Comparison of ENCODE assay signal across 22 cellular contexts in genomic region chr7:157037028-157037427, GRCh38. TPM values are rescaled to one million over a fixed set of nuclear protein-coding genes. Genes with fewer than 3 reads are reported as not detected.
DNase-seq lines count a peak whose midpoint lies in the region; ATAC-seq, FAIRE-seq and TF ChIP-seq lines count a peak whose summit lies in the region.
"Had no signal": no experiment of that assay in that cellular context is flagged by ENCODE, and none has a peak within 500 bp of the region (broad histone marks: within the 10 kb centered on the region; RNA-seq: fewer than 3 reads in every experiment).

No MANE protein-coding gene starts in this region.

- peak; percentile 28 for DNase-seq in activated CD8-positive, alpha-beta memory T cell treated with anti-CD3 and anti-CD28 coated beads, Interleukin-2, amount 50 U/mL, for 48 hours
- no peak for DNase-seq in activated CD8-positive, alpha-beta memory T cell treated with anti-CD3 and anti-CD28 coated beads, Interleukin-2, amount 10 ng/mL, durations not matched to agents 7 days and 5 days
- DNase-seq in kidney (peak; percentile 17), trophoblast cell (no peak), Ammon's horn (ENCODE audit: low spot score) (no peak)
- DNase-seq in CD4-positive, alpha-beta T cell, result no peak
- no peak for DNase-seq in activated CD4-positive, alpha-beta T cell treated with anti-CD3 and anti-CD28 coated beads, Interleukin-2, amount 10 ng/mL, durations not matched to agents 7 days and 5 days
- DNase-seq: BE2C; CD4-positive, alpha-beta memory T cell; DMS153; H9; HFFc6 had no signal

- no peak overlapping the region for H3K9ac ChIP-seq in kidney (ENCODE audit: low read length in 2 of 2)
- H3K9ac ChIP-seq in trophoblast cell (ENCODE audit: low read length), result no peak overlapping the region
- H3K9ac ChIP-seq: BLaER1 treated with 17β-estradiol and CSF1 and Interleukin-3, amounts not matched to agents 10 nM and 100 nM had no signal

- no peak overlapping the region for H3K4me3 ChIP-seq in kidney (ENCODE audit: low read length in 2 of 2)
- peak overlapping the region; percentile 7 for H3K4me3 ChIP-seq in trophoblast cell (ENCODE audit: low read depth, low read length)
- H3K4me3 ChIP-seq: BLaER1 treated with 17β-estradiol and CSF1 and Interleukin-3, amounts not matched to agents 10 nM and 100 nM; GM23338 had no signal

- no peak overlapping the region for H4K91ac ChIP-seq in trophoblast cell (ENCODE audit: low read depth, low read length)

- POLR2A ChIA-PET in CD4-positive, alpha-beta T cell (lab: Charles Lee), result no interaction called here
- POLR2A ChIA-PET in activated CD4-positive, alpha-beta T cell treated with anti-CD3 and anti-CD28 coated beads, Interleukin-2, amount 10 ng/mL, durations not matched to agents 7 days and 5 days (lab: Charles Lee), result no interaction called here

- H2BK5ac ChIP-seq in trophoblast cell (ENCODE audit: low read depth, low read length, poor library complexity), result no peak overlapping the region

- no peak overlapping the region for H3K4me3 Mint-ChIP-seq in activated CD8-positive, alpha-beta memory T cell treated with anti-CD3 and anti-CD28 coated beads, Interleukin-2, amount 10 ng/mL, durations not matched to agents 7 days and 5 days
- no peak overlapping the region for H3K4me3 Mint-ChIP-seq in CD4-positive, alpha-beta T cell
- no peak overlapping the region for H3K4me3 Mint-ChIP-seq in activated CD4-positive, alpha-beta T cell treated with anti-CD3 and anti-CD28 coated beads, Interleukin-2, amount 10 ng/mL, durations not matched to agents 7 days and 5 days
- H3K4me3 Mint-ChIP-seq: CD14-positive monocyte; CD4-positive, alpha-beta memory T cell; GM23338; H9; HFFc6 had no signal

- no peaks in the 10 kb centered on the region for H3K27me3 ChIP-seq in trophoblast cell (ENCODE audit: insufficient read depth, low read length)
- H3K27me3 ChIP-seq in CD4-positive, alpha-beta T cell (ENCODE audit: control insufficient read depth, insufficient read depth, low read length), result peaks cover 20% of the 10 kb centered on the region

- H3K79me1 ChIP-seq in trophoblast cell (ENCODE audit: low read length), result no peaks in the 10 kb centered on the region

- no peaks in the 10 kb centered on the region for H3K36me3 Mint-ChIP-seq in activated CD8-positive, alpha-beta memory T cell treated with anti-CD3 and anti-CD28 coated beads, Interleukin-2, amount 10 ng/mL, durations not matched to agents 7 days and 5 days
- H3K36me3 Mint-ChIP-seq in CD4-positive, alpha-beta T cell (ENCODE audit: low read depth), result no peaks in the 10 kb centered on the region
- no peaks in the 10 kb centered on the region for H3K36me3 Mint-ChIP-seq in activated CD4-positive, alpha-beta T cell treated with anti-CD3 and anti-CD28 coated beads, Interleukin-2, amount 10 ng/mL, durations not matched to agents 7 days and 5 days (ENCODE audit: low read depth)
- H3K36me3 Mint-ChIP-seq: CD14-positive monocyte; CD4-positive, alpha-beta memory T cell had no signal

- H2BK12ac ChIP-seq in trophoblast cell (ENCODE audit: low read length), result no peak overlapping the region

- no peak overlapping the region for H2AK5ac ChIP-seq in trophoblast cell (ENCODE audit: low read length)

- H4K12ac ChIP-seq in trophoblast cell (ENCODE audit: low read depth, low read length), result no peak overlapping the region

- H3K36me3 ChIP-seq in kidney (ENCODE audit: control insufficient read depth in 1 of 2, insufficient read depth in 2 of 2, low read length in 2 of 2) (no peaks in the 10 kb centered on the region), trophoblast cell (ENCODE audit: control insufficient read depth in 1 of 2, insufficient read depth in 2 of 2, low read length in 2 of 2) (no peaks in the 10 kb centered on the region)
- H3K36me3 ChIP-seq: BE2C; BLaER1 treated with 17β-estradiol and CSF1 and Interleukin-3, amounts not matched to agents 10 nM and 100 nM had no signal

- no CpG with 5 or more reads among the region's 4 CpGs for WGBS in trophoblast cell (ENCODE audit: extremely low coverage, insufficient coverage, insufficient read length)

- no peak overlapping the region for H3K23ac ChIP-seq in trophoblast cell (ENCODE audit: low read length)

- no peak overlapping the region for H2AFZ ChIP-seq in trophoblast cell (ENCODE audit: insufficient read depth, low read length, poor library complexity)
- H2AFZ ChIP-seq: GM23338 had no signal

- peaks cover 3% of the 10 kb centered on the region for H3K4me1 Mint-ChIP-seq in activated CD8-positive, alpha-beta memory T cell treated with anti-CD3 and anti-CD28 coated beads, Interleukin-2, amount 10 ng/mL, durations not matched to agents 7 days and 5 days
- H3K4me1 Mint-ChIP-seq in CD4-positive, alpha-beta T cell (ENCODE audit: low read depth), result no peaks in the 10 kb centered on the region
- H3K4me1 Mint-ChIP-seq in activated CD4-positive, alpha-beta T cell treated with anti-CD3 and anti-CD28 coated beads, Interleukin-2, amount 10 ng/mL, durations not matched to agents 7 days and 5 days, result peaks cover 4% of the 10 kb centered on the region
- H3K4me1 Mint-ChIP-seq: CD14-positive monocyte had no signal

- H3K4ac ChIP-seq in trophoblast cell (ENCODE audit: low read depth, low read length), result no peak overlapping the region

- peaks cover 5% of the 10 kb centered on the region in 2 donors for H3K9me3 ChIP-seq in kidney (ENCODE audit: control insufficient read depth in 1 of 2, low read length in 2 of 2)
- H3K9me3 ChIP-seq in trophoblast cell (ENCODE audit: insufficient read depth, low read depth, low read length), result peaks cover 2% of the 10 kb centered on the region
- no peaks in the 10 kb centered on the region for H3K9me3 ChIP-seq in CD4-positive, alpha-beta T cell (ENCODE audit: control insufficient read depth, low read length)
- H3K9me3 ChIP-seq: BE2C had no signal

- H3K9me3 Mint-ChIP-seq in activated CD8-positive, alpha-beta memory T cell treated with anti-CD3 and anti-CD28 coated beads, Interleukin-2, amount 10 ng/mL, durations not matched to agents 7 days and 5 days (ENCODE audit: low read depth), result peaks cover 2% of the 10 kb centered on the region
- no peaks in the 10 kb centered on the region for H3K9me3 Mint-ChIP-seq in CD4-positive, alpha-beta T cell
- peaks cover 5% of the 10 kb centered on the region for H3K9me3 Mint-ChIP-seq in activated CD4-positive, alpha-beta T cell treated with anti-CD3 and anti-CD28 coated beads, Interleukin-2, amount 10 ng/mL, durations not matched to agents 7 days and 5 days

- ATAC-seq in activated CD8-positive, alpha-beta memory T cell treated with anti-CD3 and anti-CD28 coated beads, Interleukin-2, amount 10 ng/mL, durations not matched to agents 7 days and 5 days, result no peak
- ATAC-seq in CD4-positive, alpha-beta T cell (ENCODE audit: poor library complexity), result no peak
- ATAC-seq in GM21526 (IDR thresholded peaks at IDR 0.05; ENCODE audit: low FRiP score, unreplicated experiment), result no peak
- ATAC-seq: GM23338, HCT116 had no signal

- TF ChIP-seq CTCF in kidney (IDR thresholded peaks at IDR 0.05; ENCODE audit: borderline replicate concordance, extremely low read depth, insufficient read depth), result no peak
- TF ChIP-seq CTCF in CD4-positive, alpha-beta T cell (IDR thresholded peaks at IDR 0.05), result no peak

- H3K14ac ChIP-seq in trophoblast cell (ENCODE audit: low read length), result no peak overlapping the region

- no peaks in the 10 kb centered on the region for H3K79me2 ChIP-seq in trophoblast cell (ENCODE audit: control insufficient read depth, insufficient read depth, low read length, poor library complexity)

- H3K18ac ChIP-seq in trophoblast cell (ENCODE audit: low read length), result no peak overlapping the region

- H3K27me3 Mint-ChIP-seq in activated CD8-positive, alpha-beta memory T cell treated with anti-CD3 and anti-CD28 coated beads, Interleukin-2, amount 10 ng/mL, durations not matched to agents 7 days and 5 days, result peaks cover 7% of the 10 kb centered on the region
- peaks cover 42% of the 10 kb centered on the region for H3K27me3 Mint-ChIP-seq in CD4-positive, alpha-beta T cell
- H3K27me3 Mint-ChIP-seq in activated CD4-positive, alpha-beta T cell treated with anti-CD3 and anti-CD28 coated beads, Interleukin-2, amount 10 ng/mL, durations not matched to agents 7 days and 5 days, result peaks cover 11% of the 10 kb centered on the region

- FAIRE-seq in kidney (lab: Jason Lieb, UNC), result no peak
- FAIRE-seq: A204.1, G401.6, GM12892 had no signal

- CTCF ChIA-PET in activated CD8-positive, alpha-beta memory T cell treated with anti-CD3 and anti-CD28 coated beads, Interleukin-2, amount 10 ng/mL, durations not matched to agents 7 days and 5 days (lab: Charles Lee), result no interaction called here
- CTCF ChIA-PET in CD4-positive, alpha-beta T cell (lab: Charles Lee), result no interaction called here
- CTCF ChIA-PET in activated CD4-positive, alpha-beta T cell treated with anti-CD3 and anti-CD28 coated beads, Interleukin-2, amount 10 ng/mL, durations not matched to agents 7 days and 5 days (lab: Charles Lee), result no interaction called here

- H3K4me2 ChIP-seq in trophoblast cell (ENCODE audit: low read length), result no peak overlapping the region
- H3K4me2 ChIP-seq: BLaER1 treated with 17β-estradiol and CSF1 and Interleukin-3, amounts not matched to agents 10 nM and 100 nM; GM23338 had no signal

- no peak overlapping the region for H4K8ac ChIP-seq in trophoblast cell (ENCODE audit: low read depth, low read length)

- intact Hi-C loops in kidney (cut with DNase I), result no loop called here
- intact Hi-C loops in CD4-positive, alpha-beta T cell (cut with DNase I, micrococcal nuclease), result no loop called here

- no peak overlapping the region for H2BK120ac ChIP-seq in trophoblast cell (ENCODE audit: insufficient read depth, low read length, poor library complexity)

- H3K27ac ChIP-seq in kidney (ENCODE audit: low read depth in 2 of 2, low read length in 2 of 2), result no peak overlapping the region
- no peak overlapping the region for H3K27ac ChIP-seq in trophoblast cell (ENCODE audit: low read depth, low read length)
- H3K27ac ChIP-seq in CD4-positive, alpha-beta T cell (ENCODE audit: low read depth, low read length), result no peak overlapping the region
- H3K27ac ChIP-seq: 22Rv1; BLaER1 treated with 17β-estradiol and CSF1 and Interleukin-3, amounts not matched to agents 10 nM and 100 nM had no signal

- H3K27ac Mint-ChIP-seq in activated CD8-positive, alpha-beta memory T cell treated with anti-CD3 and anti-CD28 coated beads, Interleukin-2, amount 10 ng/mL, durations not matched to agents 7 days and 5 days, result no peak overlapping the region
- H3K27ac Mint-ChIP-seq in CD4-positive, alpha-beta T cell, result no peak overlapping the region
- H3K27ac Mint-ChIP-seq in activated CD4-positive, alpha-beta T cell treated with anti-CD3 and anti-CD28 coated beads, Interleukin-2, amount 10 ng/mL, durations not matched to agents 7 days and 5 days, result no peak overlapping the region
- H3K27ac Mint-ChIP-seq: CD14-positive monocyte; CD4-positive, alpha-beta memory T cell; GM23338; H9; HFFc6 had no signal

- H3K4me1 ChIP-seq in kidney (ENCODE audit: control insufficient read depth in 1 of 2, insufficient read depth in 1 of 2, low read depth in 1 of 2, low read length in 2 of 2), result no peaks in the 10 kb centered on the region
- H3K4me1 ChIP-seq in trophoblast cell (ENCODE audit: control insufficient read depth in 1 of 2, insufficient read depth in 2 of 2, low read length in 2 of 2), result no peaks in the 10 kb centered on the region

RNA-seq across cellular contexts. Expression of gene MNX1, which starts 26.6 kb away (rescaled TPM):
- total RNA-seq in activated CD8-positive, alpha-beta memory T cell treated with anti-CD3 and anti-CD28 coated beads, Interleukin-2, amount 10 ng/mL, durations not matched to agents 7 days and 5 days, result not detected
- total RNA-seq in kidney, result 1.1 TPM
- polyA plus RNA-seq in kidney (ENCODE audit: insufficient read depth, low read depth, low replicate concordance), result not detected
- 0.07 and 0.10 TPM in 2 replicates for polyA plus RNA-seq in trophoblast cell (2013)
- total RNA-seq in CD4-positive, alpha-beta T cell, result under 1 TPM in 1 of 2 experiments, not detected in 1; 0.14 TPM
- not detected for total RNA-seq in activated CD4-positive, alpha-beta T cell treated with anti-CD3 and anti-CD28 coated beads, Interleukin-2, amount 10 ng/mL, durations not matched to agents 7 days and 5 days
- total RNA-seq: CD4-positive, alpha-beta memory T cell; H9; HFFc6 had no signal
- polyA plus RNA-seq: AG04450; CD14-positive monocyte; CD4-positive, alpha-beta memory T cell had no signal

Comparison
In these comparisons a context has a peak if more than half of its experiments do, and no peak if none do; other contexts are left out.
1. DNase-seq: peak in activated CD8-positive, alpha-beta memory T cell treated with anti-CD3 and anti-CD28 coated beads, Interleukin-2, amount 50 U/mL, for 48 hours (single experiment) and kidney (single experiment); none in activated CD8-positive, alpha-beta memory T cell treated with anti-CD3 and anti-CD28 coated beads, Interleukin-2, amount 10 ng/mL, durations not matched to agents 7 days and 5 days (single experiment), trophoblast cell (0 of 2), CD4-positive, alpha-beta T cell (0 of 10), activated CD4-positive, alpha-beta T cell treated with anti-CD3 and anti-CD28 coated beads, Interleukin-2, amount 10 ng/mL, durations not matched to agents 7 days and 5 days (single experiment) and Ammon's horn (single experiment).